Comparison of ENCODE assay signal across 1 cellular context in genomic region chr11:78354741-78355705, GRCh38.
TF ChIP-seq lines count a peak whose summit lies in the region.

No MANE protein-coding gene starts in this region.

TF ChIP-seq in HEK293, 187 proteins besides CTCF, POLR2A, EP300 and RAD21 (continued from another document):
- TF ChIP-seq ZNF19 (tag by site-specific recombination; IDR thresholded peaks at IDR 0.05; ENCODE audit: low read depth) (no peak), ZNF362 (tag by site-specific recombination; IDR thresholded peaks at IDR 0.05) (no peak), ZNF248 (tag by site-specific recombination; IDR thresholded peaks at IDR 0.05) (no peak), KLF7 (tag by site-specific recombination; IDR thresholded peaks at IDR 0.05; ENCODE audit: borderline replicate concordance) (no peak), ZNF433 (tag by site-specific recombination; IDR thresholded peaks at IDR 0.05; ENCODE audit: low read depth) (no peak), ZNF146 (tag by site-specific recombination; IDR thresholded peaks at IDR 0.05) (no peak), ZEB2 (tag by site-specific recombination; IDR thresholded peaks at IDR 0.05) (no peak; the same call in 1 of the 2 replicates), ZNF138 (tag by site-specific recombination; IDR thresholded peaks at IDR 0.05; ENCODE audit: borderline replicate concordance) (no peak), ZBTB44 (tag by site-specific recombination; IDR thresholded peaks at IDR 0.05) (0 out of 2 replicates have a peak, but pooled peaks have one; percentile 38), ZBTB48 (tag by site-specific recombination; IDR thresholded peaks at IDR 0.05) (no peak), KLF1 (tag by site-specific recombination; IDR thresholded peaks at IDR 0.05) (no peak), ZNF792 (tag by site-specific recombination; IDR thresholded peaks at IDR 0.05) (no peak), ZNF510 (tag by site-specific recombination; IDR thresholded peaks at IDR 0.05; ENCODE audit: insufficient replicate concordance) (no peak), ZXDB (tag by site-specific recombination; IDR thresholded peaks at IDR 0.05) (no peak), HOXA7 (CRISPR knock-in tag; IDR thresholded peaks at IDR 0.05; ENCODE audit: borderline replicate concordance) (no peak), ZNF394 (tag by site-specific recombination; IDR thresholded peaks at IDR 0.05; ENCODE audit: borderline replicate concordance) (no peak), ZNF114 (tag by site-specific recombination; IDR thresholded peaks at IDR 0.05) (no peak), KLF9 (tag by site-specific recombination; IDR thresholded peaks at IDR 0.05; ENCODE audit: low read depth) (no peak), SP3 (tag by site-specific recombination; IDR thresholded peaks at IDR 0.05) (no peak), PRDM2 (tag by site-specific recombination; IDR thresholded peaks at IDR 0.05; ENCODE audit: borderline replicate concordance) (no peak), ZNF221 (tag by site-specific recombination; IDR thresholded peaks at IDR 0.05; ENCODE audit: borderline replicate concordance) (no peak), ZNF16 (tag by site-specific recombination; IDR thresholded peaks at IDR 0.05; ENCODE audit: low read depth) (no peak), GLI4 (tag by site-specific recombination; IDR thresholded peaks at IDR 0.05) (no peak), ATF2 (tag by site-specific recombination; IDR thresholded peaks at IDR 0.05; ENCODE audit: low read depth) (peak; percentile 60), TSHZ1 (tag by site-specific recombination; IDR thresholded peaks at IDR 0.05; ENCODE audit: borderline replicate concordance) (no peak), ZNF549 (tag by site-specific recombination; IDR thresholded peaks at IDR 0.05) (no peak), ZNF518A (tag by site-specific recombination; conservative IDR thresholded peaks at IDR 0.05; ENCODE audit: low read depth) (peak; percentile 43; the same call in 1 of the 2 replicates), ZBTB10 (tag by site-specific recombination; IDR thresholded peaks at IDR 0.05) (no peak), GLI2 (tag by site-specific recombination; IDR thresholded peaks at IDR 0.05; ENCODE audit: borderline replicate concordance, low read depth) (no peak), ZNF654 (tag by site-specific recombination; IDR thresholded peaks at IDR 0.05; ENCODE audit: low read depth) (no peak), ZNF335 (tag by site-specific recombination; conservative IDR thresholded peaks at IDR 0.05) (no peak)
